In genomic region chr7:55365680-55366460, GRCh38 we compare ENCODE assay signal across 1 cellular context.
TF ChIP-seq lines count a peak whose summit lies in the region.

No MANE protein-coding gene starts in this region.

TF ChIP-seq in K562, 482 proteins besides CTCF, POLR2A, EP300 and RAD21 (continued from another document and continues in another):
- TF ChIP-seq HCFC1 (IDR thresholded peaks at IDR 0.05; ENCODE audit: low read depth, low read length), result peak; percentile 81
- no peak for TF ChIP-seq MTA2 (IDR thresholded peaks at IDR 0.05; ENCODE audit: low read depth)
- no peak; the same call in 1 of the 2 replicates for TF ChIP-seq MIER1 (IDR thresholded peaks at IDR 0.05; ENCODE audit: low read depth)
- peak in 1 of 2 experiments; percentile 62; a peak in 1 of 4 replicates for TF ChIP-seq KDM4B (IDR thresholded peaks at IDR 0.05; ENCODE audit: borderline replicate concordance in 2 of 2, low read depth in 1 of 2)
- TF ChIP-seq CAMTA2 (CRISPR knock-in tag; conservative IDR thresholded peaks at IDR 0.05), result no peak
- TF ChIP-seq MITF (IDR thresholded peaks at IDR 0.05), result peak; percentile 7; the same call in 1 of the 2 replicates
- TF ChIP-seq DLX4 (CRISPR knock-in tag; IDR thresholded peaks at IDR 0.05), result no peak
- no peak for TF ChIP-seq USF2 (CRISPR knock-in tag; IDR thresholded peaks at IDR 0.05)
- no peak for TF ChIP-seq PHB2 (IDR thresholded peaks at IDR 0.05; ENCODE audit: low read depth)
- peak; percentile 25; the same call in 1 of the 2 replicates for TF ChIP-seq DMBX1 (CRISPR knock-in tag; IDR thresholded peaks at IDR 0.05; ENCODE audit: borderline replicate concordance)
- TF ChIP-seq ADNP (tag; IDR thresholded peaks at IDR 0.05), result no peak
- TF ChIP-seq MAX (CRISPR knock-in tag; IDR thresholded peaks at IDR 0.05), result peak; percentile 59
- no peak; the same call in 1 of the 2 replicates for TF ChIP-seq ZNF12 (CRISPR knock-in tag; IDR thresholded peaks at IDR 0.05)
- peak; percentile 62 for TF ChIP-seq FOSL1 (tag; conservative IDR thresholded peaks at IDR 0.05)
- TF ChIP-seq CXXC5 (CRISPR knock-in tag; IDR thresholded peaks at IDR 0.05), result peak; percentile 95
- TF ChIP-seq ZBTB43 (CRISPR knock-in tag; IDR thresholded peaks at IDR 0.05), result no peak
- no peak for TF ChIP-seq ETV6 (IDR thresholded peaks at IDR 0.05; ENCODE audit: borderline replicate concordance in 1 of 2, low read depth in 2 of 2, low read length in 1 of 2)
- TF ChIP-seq ETV6 (CRISPR knock-in tag; IDR thresholded peaks at IDR 0.05; ENCODE audit: borderline replicate concordance), result no peak
- TF ChIP-seq ZNF436 (CRISPR knock-in tag; IDR thresholded peaks at IDR 0.05), result no peak
- no peak for TF ChIP-seq BRF1 (IDR thresholded peaks at IDR 0.05; ENCODE audit: borderline replicate concordance, extremely low read depth, insufficient read length)
- TF ChIP-seq NEUROD1 (IDR thresholded peaks at IDR 0.05; ENCODE audit: borderline replicate concordance, low read depth, low read length, partially characterized antibody), result no peak
- peak; percentile 99 for TF ChIP-seq NBN (IDR thresholded peaks at IDR 0.05; ENCODE audit: low read depth)
- no peak for TF ChIP-seq EWSR1 (IDR thresholded peaks at IDR 0.05; ENCODE audit: borderline replicate concordance, low read depth, partially characterized antibody)
- TF ChIP-seq E2F6 (IDR thresholded peaks at IDR 0.05; ENCODE audit: borderline replicate concordance in 1 of 2, extremely low read depth in 1 of 2, insufficient read depth in 1 of 2, insufficient read length in 1 of 2, low read depth in 1 of 2, low read length in 1 of 2, poor library complexity in 1 of 2, severe bottlenecking in 1 of 2), result peak; percentile 89 to 97
- TF ChIP-seq L3MBTL2 (IDR thresholded peaks at IDR 0.05), result peak; percentile 97
- no peak for TF ChIP-seq HBP1 (CRISPR knock-in tag; IDR thresholded peaks at IDR 0.05)
- peak; percentile 99 for TF ChIP-seq CREM (IDR thresholded peaks at IDR 0.05; ENCODE audit: low read depth)
- peak; percentile 56 for TF ChIP-seq NFIC (IDR thresholded peaks at IDR 0.05)
- TF ChIP-seq SIX5 (IDR thresholded peaks at IDR 0.05; ENCODE audit: borderline replicate concordance in 1 of 2, insufficient read depth in 1 of 2, low read depth in 1 of 2, low read length in 2 of 2), result peak; percentile 41 to 50; a peak in 3 of 4 replicates
- no peak for TF ChIP-seq BRD9 (IDR thresholded peaks at IDR 0.05; ENCODE audit: low read depth, partially characterized antibody)
- TF ChIP-seq ZSCAN29 (IDR thresholded peaks at IDR 0.05), result no peak
- no peak for TF ChIP-seq ZNF121 (CRISPR knock-in tag; conservative IDR thresholded peaks at IDR 0.05)
- no peak for TF ChIP-seq SRSF9 (IDR thresholded peaks at IDR 0.05; ENCODE audit: borderline replicate concordance, low read depth, low read length)
- TF ChIP-seq ZNF76 (CRISPR knock-in tag; IDR thresholded peaks at IDR 0.05; ENCODE audit: borderline replicate concordance), result no peak
- TF ChIP-seq HSF4 (CRISPR knock-in tag; IDR thresholded peaks at IDR 0.05; ENCODE audit: borderline replicate concordance), result no peak
- TF ChIP-seq PRDM10 (IDR thresholded peaks at IDR 0.05; ENCODE audit: partially characterized antibody), result peak; percentile 99
- TF ChIP-seq FOXK2 (conservative IDR thresholded peaks at IDR 0.05 in 1 of 2, IDR thresholded peaks at IDR 0.05 in 1 of 2; ENCODE audit: low read depth in 2 of 2), result peak in 1 of 2 experiments; percentile 99; a peak in 2 of 4 replicates
- TF ChIP-seq ZHX1 (conservative IDR thresholded peaks at IDR 0.05; ENCODE audit: low read length), result no peak
- TF ChIP-seq HINFP (tag; conservative IDR thresholded peaks at IDR 0.05; ENCODE audit: low read depth), result no peak
- TF ChIP-seq STAT5B (CRISPR knock-in tag; IDR thresholded peaks at IDR 0.05), result no peak
